In the genomic region with DNA sequence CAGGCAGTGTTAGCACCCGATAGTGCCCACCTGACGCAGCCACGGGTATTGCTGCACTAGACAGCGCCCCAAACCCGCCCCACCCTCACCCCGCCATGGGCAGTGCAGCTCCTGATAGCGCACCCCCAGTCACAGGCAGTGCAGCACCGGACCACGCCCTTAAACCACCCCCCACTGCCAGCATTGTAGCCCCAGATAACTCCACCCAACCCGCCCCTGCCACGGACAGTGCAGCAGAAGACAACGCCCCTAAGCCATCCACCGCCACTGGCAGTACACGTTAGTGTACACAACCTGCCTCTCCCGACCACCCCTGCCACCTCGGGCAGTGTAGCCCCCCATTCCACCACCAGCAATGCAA, we compare ENCODE assay signal across 1 cellular context.
TF ChIP-seq lines count a peak whose summit lies in the region.

No MANE protein-coding gene starts in this region.

TF ChIP-seq in WTC11, 78 proteins besides CTCF, POLR2A, EP300 and RAD21 (continued from another document):
- TF ChIP-seq, protein P1, sequence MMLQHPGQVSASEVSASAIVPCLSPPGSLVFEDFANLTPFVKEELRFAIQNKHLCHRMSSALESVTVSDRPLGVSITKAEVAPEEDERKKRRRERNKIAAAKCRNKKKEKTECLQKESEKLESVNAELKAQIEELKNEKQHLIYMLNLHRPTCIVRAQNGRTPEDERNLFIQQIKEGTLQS (CRISPR knock-in tag; conservative IDR thresholded peaks at IDR 0.05): no peak
- TF ChIP-seq ESRRA (CRISPR knock-in tag; IDR thresholded peaks at IDR 0.05; ENCODE audit: borderline replicate concordance): no peak
- TF ChIP-seq, protein P2, sequence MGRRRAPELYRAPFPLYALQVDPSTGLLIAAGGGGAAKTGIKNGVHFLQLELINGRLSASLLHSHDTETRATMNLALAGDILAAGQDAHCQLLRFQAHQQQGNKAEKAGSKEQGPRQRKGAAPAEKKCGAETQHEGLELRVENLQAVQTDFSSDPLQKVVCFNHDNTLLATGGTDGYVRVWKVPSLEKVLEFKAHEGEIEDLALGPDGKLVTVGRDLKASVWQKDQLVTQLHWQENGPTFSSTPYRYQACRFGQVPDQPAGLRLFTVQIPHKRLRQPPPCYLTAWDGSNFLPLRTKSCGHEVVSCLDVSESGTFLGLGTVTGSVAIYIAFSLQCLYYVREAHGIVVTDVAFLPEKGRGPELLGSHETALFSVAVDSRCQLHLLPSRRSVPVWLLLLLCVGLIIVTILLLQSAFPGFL (CRISPR knock-in tag; IDR thresholded peaks at IDR 0.05; ENCODE audit: borderline replicate concordance): no peak
- TF ChIP-seq, protein P3, sequence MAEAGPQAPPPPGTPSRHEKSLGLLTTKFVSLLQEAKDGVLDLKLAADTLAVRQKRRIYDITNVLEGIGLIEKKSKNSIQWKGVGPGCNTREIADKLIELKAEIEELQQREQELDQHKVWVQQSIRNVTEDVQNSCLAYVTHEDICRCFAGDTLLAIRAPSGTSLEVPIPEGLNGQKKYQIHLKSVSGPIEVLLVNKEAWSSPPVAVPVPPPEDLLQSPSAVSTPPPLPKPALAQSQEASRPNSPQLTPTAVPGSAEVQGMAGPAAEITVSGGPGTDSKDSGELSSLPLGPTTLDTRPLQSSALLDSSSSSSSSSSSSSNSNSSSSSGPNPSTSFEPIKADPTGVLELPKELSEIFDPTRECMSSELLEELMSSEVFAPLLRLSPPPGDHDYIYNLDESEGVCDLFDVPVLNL (CRISPR knock-in tag; IDR thresholded peaks at IDR 0.05; ENCODE audit: borderline replicate concordance, low read depth): no peak
- TF ChIP-seq, protein P4, sequence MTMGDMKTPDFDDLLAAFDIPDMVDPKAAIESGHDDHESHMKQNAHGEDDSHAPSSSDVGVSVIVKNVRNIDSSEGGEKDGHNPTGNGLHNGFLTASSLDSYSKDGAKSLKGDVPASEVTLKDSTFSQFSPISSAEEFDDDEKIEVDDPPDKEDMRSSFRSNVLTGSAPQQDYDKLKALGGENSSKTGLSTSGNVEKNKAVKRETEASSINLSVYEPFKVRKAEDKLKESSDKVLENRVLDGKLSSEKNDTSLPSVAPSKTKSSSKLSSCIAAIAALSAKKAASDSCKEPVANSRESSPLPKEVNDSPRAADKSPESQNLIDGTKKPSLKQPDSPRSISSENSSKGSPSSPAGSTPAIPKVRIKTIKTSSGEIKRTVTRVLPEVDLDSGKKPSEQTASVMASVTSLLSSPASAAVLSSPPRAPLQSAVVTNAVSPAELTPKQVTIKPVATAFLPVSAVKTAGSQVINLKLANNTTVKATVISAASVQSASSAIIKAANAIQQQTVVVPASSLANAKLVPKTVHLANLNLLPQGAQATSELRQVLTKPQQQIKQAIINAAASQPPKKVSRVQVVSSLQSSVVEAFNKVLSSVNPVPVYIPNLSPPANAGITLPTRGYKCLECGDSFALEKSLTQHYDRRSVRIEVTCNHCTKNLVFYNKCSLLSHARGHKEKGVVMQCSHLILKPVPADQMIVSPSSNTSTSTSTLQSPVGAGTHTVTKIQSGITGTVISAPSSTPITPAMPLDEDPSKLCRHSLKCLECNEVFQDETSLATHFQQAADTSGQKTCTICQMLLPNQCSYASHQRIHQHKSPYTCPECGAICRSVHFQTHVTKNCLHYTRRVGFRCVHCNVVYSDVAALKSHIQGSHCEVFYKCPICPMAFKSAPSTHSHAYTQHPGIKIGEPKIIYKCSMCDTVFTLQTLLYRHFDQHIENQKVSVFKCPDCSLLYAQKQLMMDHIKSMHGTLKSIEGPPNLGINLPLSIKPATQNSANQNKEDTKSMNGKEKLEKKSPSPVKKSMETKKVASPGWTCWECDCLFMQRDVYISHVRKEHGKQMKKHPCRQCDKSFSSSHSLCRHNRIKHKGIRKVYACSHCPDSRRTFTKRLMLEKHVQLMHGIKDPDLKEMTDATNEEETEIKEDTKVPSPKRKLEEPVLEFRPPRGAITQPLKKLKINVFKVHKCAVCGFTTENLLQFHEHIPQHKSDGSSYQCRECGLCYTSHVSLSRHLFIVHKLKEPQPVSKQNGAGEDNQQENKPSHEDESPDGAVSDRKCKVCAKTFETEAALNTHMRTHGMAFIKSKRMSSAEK (CRISPR knock-in tag; IDR thresholded peaks at IDR 0.05; ENCODE audit: borderline replicate concordance): no peak
- no peak for TF ChIP-seq ZNF396 (CRISPR knock-in tag; IDR thresholded peaks at IDR 0.05; ENCODE audit: borderline replicate concordance)
- no peak for TF ChIP-seq SP1 (CRISPR knock-in tag; conservative IDR thresholded peaks at IDR 0.05)
- TF ChIP-seq, protein P5, sequence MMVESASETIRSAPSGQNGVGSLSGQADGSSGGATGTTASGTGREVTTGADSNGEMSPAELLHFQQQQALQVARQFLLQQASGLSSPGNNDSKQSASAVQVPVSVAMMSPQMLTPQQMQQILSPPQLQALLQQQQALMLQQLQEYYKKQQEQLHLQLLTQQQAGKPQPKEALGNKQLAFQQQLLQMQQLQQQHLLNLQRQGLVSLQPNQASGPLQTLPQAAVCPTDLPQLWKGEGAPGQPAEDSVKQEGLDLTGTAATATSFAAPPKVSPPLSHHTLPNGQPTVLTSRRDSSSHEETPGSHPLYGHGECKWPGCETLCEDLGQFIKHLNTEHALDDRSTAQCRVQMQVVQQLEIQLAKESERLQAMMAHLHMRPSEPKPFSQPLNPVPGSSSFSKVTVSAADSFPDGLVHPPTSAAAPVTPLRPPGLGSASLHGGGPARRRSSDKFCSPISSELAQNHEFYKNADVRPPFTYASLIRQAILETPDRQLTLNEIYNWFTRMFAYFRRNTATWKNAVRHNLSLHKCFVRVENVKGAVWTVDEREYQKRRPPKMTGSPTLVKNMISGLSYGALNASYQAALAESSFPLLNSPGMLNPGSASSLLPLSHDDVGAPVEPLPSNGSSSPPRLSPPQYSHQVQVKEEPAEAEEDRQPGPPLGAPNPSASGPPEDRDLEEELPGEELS (CRISPR knock-in tag; IDR thresholded peaks at IDR 0.05): no peak
